Comparison of ENCODE assay signal across 9 cellular contexts in the genomic region with DNA sequence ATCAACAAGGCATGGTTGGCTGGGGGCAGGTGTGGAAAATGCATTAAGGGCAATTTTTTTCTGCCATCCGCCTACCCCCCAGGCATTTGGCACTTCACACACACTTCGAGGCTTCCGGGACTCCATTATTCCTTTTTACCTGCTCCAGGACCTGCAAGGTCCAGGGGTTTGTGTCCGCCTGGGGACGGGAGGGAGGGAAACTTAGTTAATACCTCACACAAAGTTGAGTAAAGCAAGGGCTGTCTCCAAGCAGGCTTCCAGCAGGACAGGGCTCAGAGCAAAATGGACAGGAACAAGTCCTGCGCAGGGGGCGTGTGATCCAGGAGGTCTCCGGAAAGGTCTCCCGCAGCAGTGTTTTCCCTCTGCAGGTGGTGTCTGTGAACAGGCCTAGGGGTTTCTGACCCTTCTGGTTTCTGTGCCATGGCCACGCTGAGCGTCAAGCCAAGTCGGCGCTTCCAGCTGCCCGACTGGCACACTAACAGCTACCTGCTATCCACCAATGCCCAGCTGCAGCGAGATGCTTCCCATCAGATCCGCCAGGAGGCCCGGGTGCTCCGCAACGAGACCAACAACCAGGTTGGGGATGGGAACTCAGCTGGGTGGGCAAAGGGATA. TPM values are rescaled to one million over a fixed set of nuclear protein-coding genes. Genes with fewer than 3 reads are reported as not detected.
DNase-seq lines count a peak whose midpoint lies in the region; TF ChIP-seq lines count a peak whose summit lies in the region.
"Had no signal": no experiment of that assay in that cellular context is flagged by ENCODE, and none has a peak within 500 bp of the region (broad histone marks: within the 10 kb centered on the region; RNA-seq: fewer than 3 reads in every experiment).

No MANE protein-coding gene starts in this region.

- peaks cover 18% of the 10 kb centered on the region; the same call in 1 of the 2 replicates for H3F3A ChIP-seq in PC-9 (ENCODE audit: insufficient read depth, low read depth)

- intact Hi-C loops in Calu3 (cut with micrococcal nuclease; ENCODE audit: unreplicated experiment), result no loop called here
- intact Hi-C loops in PC-9 (cut with micrococcal nuclease; ENCODE audit: unreplicated experiment), result no loop called here
- intact Hi-C loops in posterior vena cava (cut with DNase I), result no loop called here
- intact Hi-C loops in activated CD4-positive, alpha-beta memory T cell treated with anti-CD3 and anti-CD28 coated beads for 36 hours (cut with micrococcal nuclease), result no loop called here

- H3K79me2 ChIP-seq in PC-9 (ENCODE audit: low read depth) (peaks cover 8% of the 10 kb centered on the region), Karpas-422 (ENCODE audit: low read length) (peaks cover 8% of the 10 kb centered on the region)

- H3K4me2 ChIP-seq in PC-9, result peak overlapping the region; percentile 60
- no peak overlapping the region for H3K4me2 ChIP-seq in Karpas-422 (ENCODE audit: low read depth, low read length, poor library complexity, severe bottlenecking)

- POLR2A ChIA-PET in PC-9 (lab: Charles Lee; ENCODE audit: unreplicated experiment), result no interaction called here
- POLR2A ChIA-PET in activated CD4-positive, alpha-beta memory T cell treated with anti-CD3 and anti-CD28 coated beads for 36 hours (lab: Charles Lee), result no interaction called here

- peak overlapping the region; percentile 60 for H3K4me3 Mint-ChIP-seq in Calu3 (ENCODE audit: low read depth, unreplicated experiment)
- no peak overlapping the region for H3K4me3 Mint-ChIP-seq in activated CD4-positive, alpha-beta memory T cell treated with anti-CD3 and anti-CD28 coated beads for 36 hours

- H3K9me3 ChIP-seq in PC-9 (ENCODE audit: insufficient read depth, low read depth), result no peaks in the 10 kb centered on the region
- no peaks in the 10 kb centered on the region for H3K9me3 ChIP-seq in Karpas-422 (ENCODE audit: low read length)

- H3K9me3 Mint-ChIP-seq in Calu3 (ENCODE audit: low read depth, unreplicated experiment), result no peaks in the 10 kb centered on the region
- no peaks in the 10 kb centered on the region for H3K9me3 Mint-ChIP-seq in activated CD4-positive, alpha-beta memory T cell treated with anti-CD3 and anti-CD28 coated beads for 36 hours

- H3K9me2 ChIP-seq in PC-9 (ENCODE audit: insufficient read depth) (no peaks in the 10 kb centered on the region), Karpas-422 (replicated peaks; ENCODE audit: insufficient read depth, low read length) (no peaks in the 10 kb centered on the region)

- H3K27ac ChIP-seq in PC-9 (no peak overlapping the region), Karpas-422 (ENCODE audit: low read length) (no peak overlapping the region)
- H3K27ac ChIP-seq: foreskin keratinocyte had no signal

- BruUV-seq in Calu3 (replicated peaks; lab: Mats Ljungman, UMichigan) (no TSS peak), PC-9 (replicated peaks; lab: Mats Ljungman, UMichigan) (no TSS peak)

- H3K27me3 ChIP-seq in PC-9 (ENCODE audit: insufficient read depth, low read depth) (no peaks in the 10 kb centered on the region), Karpas-422 (ENCODE audit: low read length) (no peaks in the 10 kb centered on the region)
- H3K27me3 ChIP-seq: foreskin keratinocyte had no signal

- no peaks in the 10 kb centered on the region for H3K36me3 ChIP-seq in PC-9 (ENCODE audit: low read depth)
- H3K36me3 ChIP-seq in Karpas-422 (ENCODE audit: insufficient read depth, low read length), result no peaks in the 10 kb centered on the region

- H4K20me1 ChIP-seq in PC-9 (ENCODE audit: insufficient read depth), result no peaks in the 10 kb centered on the region
- 0 out of 2 replicates have a peak, but pooled peaks cover 3% of the 10 kb centered on the region for H4K20me1 ChIP-seq in Karpas-422 (ENCODE audit: insufficient read depth, low read depth, low read length)

- no peak for TF ChIP-seq CTCF in Calu3 (IDR thresholded peaks at IDR 0.05; ENCODE audit: unreplicated experiment)
- no peak for TF ChIP-seq CTCF in PC-9 (conservative IDR thresholded peaks at IDR 0.05)
- no peak for TF ChIP-seq CTCF in fibroblast of the aortic adventitia (IDR thresholded peaks at IDR 0.05; ENCODE audit: insufficient read depth, low read length)
- TF ChIP-seq CTCF in GM20000 (IDR thresholded peaks at IDR 0.05; ENCODE audit: extremely low read depth, missing control alignments), result no peak

- no peak overlapping the region for H3K9ac ChIP-seq in Karpas-422 (ENCODE audit: low read length)

- no peak overlapping the region for H3K27ac Mint-ChIP-seq in Calu3 (ENCODE audit: unreplicated experiment)
- no peak overlapping the region for H3K27ac Mint-ChIP-seq in activated CD4-positive, alpha-beta memory T cell treated with anti-CD3 and anti-CD28 coated beads for 36 hours

- H3K4me1 ChIP-seq in PC-9 (replicated peaks; ENCODE audit: insufficient read depth), result peaks cover 17% of the 10 kb centered on the region
- H3K4me1 ChIP-seq in Karpas-422 (ENCODE audit: low read length), result peaks cover 13% of the 10 kb centered on the region

- H3K27me3 Mint-ChIP-seq in Calu3 (ENCODE audit: unreplicated experiment), result no peaks in the 10 kb centered on the region
- H3K27me3 Mint-ChIP-seq in activated CD4-positive, alpha-beta memory T cell treated with anti-CD3 and anti-CD28 coated beads for 36 hours, result peaks cover 23% of the 10 kb centered on the region

- CTCF ChIA-PET in Calu3 (lab: Charles Lee) (no interaction called here), PC-9 (lab: Charles Lee) (no interaction called here)
- CTCF ChIA-PET in activated CD4-positive, alpha-beta memory T cell treated with anti-CD3 and anti-CD28 coated beads for 36 hours (lab: Charles Lee), result no interaction called here

- H3K4me3 ChIP-seq in PC-9 (no peak overlapping the region; the same call in 1 of the 2 replicates), fibroblast of the aortic adventitia (ENCODE audit: low read depth, low read length) (peak overlapping the region; percentile 56), Karpas-422 (ENCODE audit: low read length) (no peak overlapping the region)

- 0 out of 2 replicates have a peak overlapping the region, but pooled peaks have one; percentile 43 for H2AFZ ChIP-seq in PC-9
- H2AFZ ChIP-seq in Karpas-422 (ENCODE audit: low read length), result no peak overlapping the region

- H3K4me1 Mint-ChIP-seq in Calu3 (ENCODE audit: low read depth, unreplicated experiment), result peaks cover 4% of the 10 kb centered on the region
- peaks cover 7% of the 10 kb centered on the region for H3K4me1 Mint-ChIP-seq in activated CD4-positive, alpha-beta memory T cell treated with anti-CD3 and anti-CD28 coated beads for 36 hours (ENCODE audit: low read depth)

- DNase-seq in Calu3 (no peak), PC-9 (no peak), fibroblast of the aortic adventitia (ENCODE audit: low read depth) (no peak), posterior vena cava (ENCODE audit: low spot score) (peak; percentile 72), 8988T (no peak), GM20000 (ENCODE audit: low spot score) (no peak), Karpas-422 (no peak)
- no peak for DNase-seq in activated CD4-positive, alpha-beta memory T cell treated with anti-CD3 and anti-CD28 coated beads for 36 hours
- DNase-seq: foreskin keratinocyte had no signal

- peaks cover 16% of the 10 kb centered on the region for H3K36me3 Mint-ChIP-seq in Calu3 (ENCODE audit: insufficient read depth, unreplicated experiment)
- peaks cover 2% of the 10 kb centered on the region for H3K36me3 Mint-ChIP-seq in activated CD4-positive, alpha-beta memory T cell treated with anti-CD3 and anti-CD28 coated beads for 36 hours

RNA-seq across cellular contexts. Expression of gene TEKT2, which starts 0.7 kb away (rescaled TPM):
- total RNA-seq in Calu3 (2022) (0.31 TPM in 1 of 2 replicates, not detected in the other), PC-9 (2021) (1.1 TPM in 1 of 2 replicates, not detected in the other), fibroblast of the aortic adventitia (ENCODE audit: low replicate concordance) (0.18 and 2.1 TPM in 2 replicates), posterior vena cava (not detected)
- not detected for total RNA-seq in activated CD4-positive, alpha-beta memory T cell treated with anti-CD3 and anti-CD28 coated beads for 36 hours
- total RNA-seq in Karpas-422 (2014; rRNA removed; shearing (Covaris generic); ENCODE audit: low replicate concordance), result 0.86 and 1.7 TPM in 2 replicates

RNA-seq across cellular contexts. Expression of gene ADPRS, which starts 4.1 kb away (rescaled TPM):
- total RNA-seq in Calu3 (2022) (26.5 and 32.8 TPM in 2 replicates), PC-9 (2021) (30.0 and 43.1 TPM in 2 replicates), fibroblast of the aortic adventitia (ENCODE audit: low replicate concordance) (21.1 and 25.5 TPM in 2 replicates), posterior vena cava (10 to 100 TPM; 16.4 to 18.6 TPM)
- 10 to 100 TPM; 33.3 TPM for total RNA-seq in activated CD4-positive, alpha-beta memory T cell treated with anti-CD3 and anti-CD28 coated beads for 36 hours
- 29.3 and 42.8 TPM in 2 replicates for total RNA-seq in Karpas-422 (2014; rRNA removed; shearing (Covaris generic); ENCODE audit: low replicate concordance)

RNA-seq across cellular contexts. Expression of gene COL8A2, which starts 40.4 kb away (rescaled TPM):
- total RNA-seq in Calu3 (2022) (0.07 TPM in 1 of 2 replicates, not detected in the other), PC-9 (2021) (0.20 and 0.28 TPM in 2 replicates), fibroblast of the aortic adventitia (ENCODE audit: low replicate concordance) (11.0 and 20.9 TPM in 2 replicates), posterior vena cava (10 to 100 TPM; 33.2 to 35.9 TPM)
- not detected for total RNA-seq in activated CD4-positive, alpha-beta memory T cell treated with anti-CD3 and anti-CD28 coated beads for 36 hours
- total RNA-seq in Karpas-422 (2014; rRNA removed; shearing (Covaris generic); ENCODE audit: low replicate concordance), result 0.04 TPM in 1 of 2 replicates, not detected in the other
